In genomic region chrX:12379666-12380065, GRCh38 we compare ENCODE assay signal across 24 cellular contexts.
"Had no signal": no experiment of that assay in that cellular context is flagged by ENCODE, and none has a peak within 500 bp of the region (broad histone marks: within the 10 kb centered on the region; RNA-seq: fewer than 3 reads in every experiment).

No MANE protein-coding gene starts in this region.

- H3K4me3 ChIP-seq: gastroesophageal sphincter, heart left ventricle, sigmoid colon, transverse colon had no signal

- H3K4me1 ChIP-seq: gastroesophageal sphincter, heart left ventricle, transverse colon had no signal

- H3K4me1 Mint-ChIP-seq: activated T-helper 17 cell treated with anti-CD3 and anti-CD28 coated beads, Interleukin-2, amount 50 U/mL, for 72 hours; stimulated activated naive B cell treated with anti-CD40 and anti-IgM and Interleukin-4, amounts not matched to agents 10 μg/mL and 1 μg/mL and 100 μg/mL, for 72 hours had no signal

- H3K27me3 ChIP-seq: gastroesophageal sphincter, sigmoid colon, transverse colon had no signal

- H3K4me3 Mint-ChIP-seq: activated naive CD8-positive, alpha-beta T cell; activated T-cell treated with anti-CD3 and anti-CD28 coated beads, Interleukin-2, amount 50 U/mL, for 24 hours; activated T-helper 17 cell treated with anti-CD3 and anti-CD28 coated beads, Interleukin-2, amount 50 U/mL, for 72 hours; natural killer cell treated with Interleukin-12 subunit alpha and Interleukin-12 subunit beta and Interleukin-15 and Interleukin-18, amount 100 ng/mL, for 72 hours; stimulated activated naive B cell treated with anti-CD40 and anti-IgM and Interleukin-4, amounts not matched to agents 10 μg/mL and 1 μg/mL and 100 μg/mL, for 72 hours had no signal

- H3K27ac Mint-ChIP-seq: activated naive CD8-positive, alpha-beta T cell; activated T-cell treated with anti-CD3 and anti-CD28 coated beads, Interleukin-2, amount 50 U/mL, for 24 hours; activated T-helper 17 cell treated with anti-CD3 and anti-CD28 coated beads, Interleukin-2, amount 50 U/mL, for 72 hours; natural killer cell treated with Interleukin-12 subunit alpha and Interleukin-12 subunit beta and Interleukin-15 and Interleukin-18, amount 100 ng/mL, for 72 hours; progenitor cell of endocrine pancreas; stimulated activated naive B cell treated with anti-CD40 and anti-IgM and Interleukin-4, amounts not matched to agents 10 μg/mL and 1 μg/mL and 100 μg/mL, for 72 hours had no signal

- ATAC-seq: activated T-helper 17 cell treated with anti-CD3 and anti-CD28 coated beads, Interleukin-2, amount 50 U/mL, for 72 hours; gastroesophageal sphincter; heart left ventricle; left ventricle myocardium superior; natural killer cell treated with Interleukin-12 subunit alpha and Interleukin-12 subunit beta and Interleukin-15 and Interleukin-18, amount 100 ng/mL, for 72 hours; stimulated activated naive B cell treated with anti-CD40 and anti-IgM and Interleukin-4, amounts not matched to agents 10 μg/mL and 1 μg/mL and 100 μg/mL, for 72 hours had no signal

- H3K27ac ChIP-seq: gastroesophageal sphincter, heart left ventricle, sigmoid colon, transverse colon had no signal

- H3K27me3 Mint-ChIP-seq: activated T-helper 17 cell treated with anti-CD3 and anti-CD28 coated beads, Interleukin-2, amount 50 U/mL, for 72 hours had no signal

- H3K9me3 ChIP-seq: gastroesophageal sphincter, heart left ventricle, sigmoid colon, transverse colon had no signal

- H3K36me3 ChIP-seq: gastroesophageal sphincter, heart left ventricle, sigmoid colon, transverse colon had no signal

- DNase-seq: activated CD4-positive, alpha-beta T cell treated with anti-CD3 and anti-CD28 coated beads for 1 hour; activated CD4-positive, alpha-beta T cell treated with anti-CD3 and anti-CD28 coated beads, Interleukin-2, amount 50 U/mL, for 1 hour; activated CD8-positive, alpha-beta memory T cell treated with anti-CD3 and anti-CD28 coated beads for 24 hours; activated CD8-positive, alpha-beta memory T cell treated with anti-CD3 and anti-CD28 coated beads, Interleukin-2, amount 50 U/mL, for 4 hours; activated T-cell treated with anti-CD3 and anti-CD28 coated beads, Interleukin-2, amount 50 U/mL, for 24 hours; amniotic stem cell; erythroblast; heart left ventricle; left ventricle myocardium superior; midbrain; retina; sigmoid colon; stimulated activated CD4-positive, alpha-beta T cell treated with anti-CD3 and anti-CD28 coated beads, Interleukin-2, amount 100 ng/mL, for 48 hours; stimulated activated CD8-positive, alpha-beta memory T cell treated with anti-CD3 and anti-CD28 coated beads, Interleukin-4, amount 100 ng/mL, for 48 hours; stimulated activated naive B cell treated with anti-CD40 and anti-IgM and Interleukin-4, amounts not matched to agents 10 μg/mL and 1 μg/mL and 100 μg/mL, for 72 hours; T-helper 9 cell; transverse colon had no signal

- H3K9me3 Mint-ChIP-seq: activated T-cell treated with anti-CD3 and anti-CD28 coated beads, Interleukin-2, amount 50 U/mL, for 24 hours; activated T-helper 17 cell treated with anti-CD3 and anti-CD28 coated beads, Interleukin-2, amount 50 U/mL, for 72 hours; natural killer cell treated with Interleukin-12 subunit alpha and Interleukin-12 subunit beta and Interleukin-15 and Interleukin-18, amount 100 ng/mL, for 72 hours; stimulated activated naive B cell treated with anti-CD40 and anti-IgM and Interleukin-4, amounts not matched to agents 10 μg/mL and 1 μg/mL and 100 μg/mL, for 72 hours had no signal

- FAIRE-seq: islet of Langerhans, urothelium cell line had no signal

- H3K36me3 Mint-ChIP-seq: activated naive CD8-positive, alpha-beta T cell; natural killer cell treated with Interleukin-12 subunit alpha and Interleukin-12 subunit beta and Interleukin-15 and Interleukin-18, amount 100 ng/mL, for 72 hours; stimulated activated naive B cell treated with anti-CD40 and anti-IgM and Interleukin-4, amounts not matched to agents 10 μg/mL and 1 μg/mL and 100 μg/mL, for 72 hours had no signal
